1 cellular context compared by ENCODE assay signal in genomic region chr16:88618182-88618955, GRCh38.
TF ChIP-seq lines count a peak whose summit lies in the region.

No MANE protein-coding gene starts in this region.

TF ChIP-seq in HepG2, 621 proteins besides CTCF, POLR2A, EP300 and RAD21 (continued from another document and continues in another):
- TF ChIP-seq ARID4A (CRISPR knock-in tag; IDR thresholded peaks at IDR 0.05; ENCODE audit: borderline replicate concordance), result peak; percentile 89
- no peak for TF ChIP-seq DZIP1 (CRISPR knock-in tag; IDR thresholded peaks at IDR 0.05)
- TF ChIP-seq MEIS2 (CRISPR knock-in tag; IDR thresholded peaks at IDR 0.05), result 0 out of 2 replicates have a peak, but pooled peaks have one; percentile 29
- TF ChIP-seq ZNF607 (CRISPR knock-in tag; IDR thresholded peaks at IDR 0.05; ENCODE audit: borderline replicate concordance), result peak; percentile 74
- no peak for TF ChIP-seq ATF7-NPFF (CRISPR knock-in tag; IDR thresholded peaks at IDR 0.05; ENCODE audit: low read depth)
- TF ChIP-seq ZKSCAN5 (CRISPR knock-in tag; IDR thresholded peaks at IDR 0.05), result no peak
- peak; percentile 82 for TF ChIP-seq SAP130 (CRISPR knock-in tag; IDR thresholded peaks at IDR 0.05; ENCODE audit: low read depth)
- no peak; the same call in 1 of the 2 replicates for TF ChIP-seq ZNF292 (CRISPR knock-in tag; IDR thresholded peaks at IDR 0.05; ENCODE audit: borderline replicate concordance, low read depth)
- TF ChIP-seq ZBTB4 (CRISPR knock-in tag; IDR thresholded peaks at IDR 0.05; ENCODE audit: borderline replicate concordance), result peak; percentile 72; the same call in 1 of the 2 replicates
- no peak for TF ChIP-seq SMARCC2 (IDR thresholded peaks at IDR 0.05)
- no peak for TF ChIP-seq HNF1A (IDR thresholded peaks at IDR 0.05; ENCODE audit: low read depth)
- TF ChIP-seq HNF1A (CRISPR knock-in tag; IDR thresholded peaks at IDR 0.05; ENCODE audit: borderline replicate concordance), result peak; percentile 55; the same call in 1 of the 2 replicates
- TF ChIP-seq ESRRA (CRISPR knock-in tag; IDR thresholded peaks at IDR 0.05; ENCODE audit: low read depth), result peak; percentile 80
- peak; percentile 54; the same call in 1 of the 2 replicates for TF ChIP-seq HHEX (CRISPR knock-in tag; IDR thresholded peaks at IDR 0.05)
- no peak for TF ChIP-seq MLXIP (CRISPR knock-in tag; IDR thresholded peaks at IDR 0.05; ENCODE audit: borderline replicate concordance)
- TF ChIP-seq HOXA7 (CRISPR knock-in tag; IDR thresholded peaks at IDR 0.05), result no peak
- TF ChIP-seq ZNF777 (CRISPR knock-in tag; IDR thresholded peaks at IDR 0.05), result 0 out of 2 replicates have a peak, but pooled peaks have one; percentile 7
- TF ChIP-seq MTA3 (CRISPR knock-in tag; IDR thresholded peaks at IDR 0.05), result no peak
- TF ChIP-seq PRDM15 (CRISPR knock-in tag; IDR thresholded peaks at IDR 0.05), result no peak
- peak; percentile 57 for TF ChIP-seq ZNF501 (CRISPR knock-in tag; IDR thresholded peaks at IDR 0.05)
- TF ChIP-seq NR0B2 (CRISPR knock-in tag; IDR thresholded peaks at IDR 0.05), result peak; percentile 75
- TF ChIP-seq ARID5B (CRISPR knock-in tag; IDR thresholded peaks at IDR 0.05), result peak; percentile 79
- TF ChIP-seq JUN (CRISPR knock-in tag; IDR thresholded peaks at IDR 0.05), result no peak
- no peak for TF ChIP-seq ADNP (CRISPR knock-in tag; IDR thresholded peaks at IDR 0.05)
- no peak for TF ChIP-seq ZNF333 (CRISPR knock-in tag; IDR thresholded peaks at IDR 0.05; ENCODE audit: borderline replicate concordance)
